ENCODE assay signal across 2 cellular contexts in the genomic region with DNA sequence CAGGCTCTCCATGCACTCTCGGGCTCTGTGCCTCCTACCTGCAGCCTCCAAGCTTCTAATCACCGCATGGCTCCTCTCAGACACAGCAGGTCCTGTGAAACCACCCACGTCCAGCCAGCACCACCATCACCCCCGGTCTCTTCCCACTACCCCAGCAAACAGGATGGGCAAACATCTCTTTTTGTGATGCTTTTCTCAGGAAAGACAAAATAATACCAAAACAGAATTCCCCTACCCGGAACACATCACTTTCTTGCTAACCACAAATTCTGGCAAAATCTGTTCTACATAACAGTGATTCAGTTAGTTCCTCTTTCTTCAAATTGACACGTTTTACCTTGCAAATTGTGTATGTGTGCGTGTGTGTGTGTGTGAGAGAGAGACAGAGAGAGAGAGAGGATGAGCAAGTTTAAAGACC.
TF ChIP-seq lines count a peak whose summit lies in the region.

No MANE protein-coding gene starts in this region.

TF ChIP-seq in SK-N-SH, 30 proteins besides CTCF, POLR2A, EP300 and RAD21 (continued from another document):
- TF ChIP-seq NFIC (IDR thresholded peaks at IDR 0.05; ENCODE audit: borderline replicate concordance), result no peak
- TF ChIP-seq, protein P1, sequence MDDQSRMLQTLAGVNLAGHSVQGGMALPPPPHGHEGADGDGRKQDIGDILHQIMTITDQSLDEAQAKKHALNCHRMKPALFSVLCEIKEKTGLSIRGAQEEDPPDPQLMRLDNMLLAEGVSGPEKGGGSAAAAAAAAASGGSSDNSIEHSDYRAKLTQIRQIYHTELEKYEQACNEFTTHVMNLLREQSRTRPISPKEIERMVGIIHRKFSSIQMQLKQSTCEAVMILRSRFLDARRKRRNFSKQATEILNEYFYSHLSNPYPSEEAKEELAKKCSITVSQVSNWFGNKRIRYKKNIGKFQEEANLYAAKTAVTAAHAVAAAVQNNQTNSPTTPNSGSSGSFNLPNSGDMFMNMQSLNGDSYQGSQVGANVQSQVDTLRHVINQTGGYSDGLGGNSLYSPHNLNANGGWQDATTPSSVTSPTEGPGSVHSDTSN (IDR thresholded peaks at IDR 0.05), result no peak
- no peak for TF ChIP-seq ELF1 (IDR thresholded peaks at IDR 0.05)
- TF ChIP-seq, protein P2, sequence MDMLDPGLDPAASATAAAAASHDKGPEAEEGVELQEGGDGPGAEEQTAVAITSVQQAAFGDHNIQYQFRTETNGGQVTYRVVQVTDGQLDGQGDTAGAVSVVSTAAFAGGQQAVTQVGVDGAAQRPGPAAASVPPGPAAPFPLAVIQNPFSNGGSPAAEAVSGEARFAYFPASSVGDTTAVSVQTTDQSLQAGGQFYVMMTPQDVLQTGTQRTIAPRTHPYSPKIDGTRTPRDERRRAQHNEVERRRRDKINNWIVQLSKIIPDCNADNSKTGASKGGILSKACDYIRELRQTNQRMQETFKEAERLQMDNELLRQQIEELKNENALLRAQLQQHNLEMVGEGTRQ (IDR thresholded peaks at IDR 0.05; ENCODE audit: borderline replicate concordance, low read depth, low read length), result no peak
- TF ChIP-seq RCOR1 (IDR thresholded peaks at IDR 0.05; ENCODE audit: low read length), result no peak
- TF ChIP-seq GATA2 (CRISPR knock-in tag; IDR thresholded peaks at IDR 0.05), result no peak
- TF ChIP-seq, protein P3, sequence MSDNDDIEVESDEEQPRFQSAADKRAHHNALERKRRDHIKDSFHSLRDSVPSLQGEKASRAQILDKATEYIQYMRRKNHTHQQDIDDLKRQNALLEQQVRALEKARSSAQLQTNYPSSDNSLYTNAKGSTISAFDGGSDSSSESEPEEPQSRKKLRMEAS (IDR thresholded peaks at IDR 0.05; ENCODE audit: low read depth), result no peak
- TF ChIP-seq SIN3A (IDR thresholded peaks at IDR 0.05; ENCODE audit: borderline replicate concordance, low read depth, low read length), result no peak
- TF ChIP-seq TAF1 (IDR thresholded peaks at IDR 0.05; ENCODE audit: borderline replicate concordance, low read depth, low read length), result no peak
- TF ChIP-seq TCF12 (IDR thresholded peaks at IDR 0.05), result no peak
- TF ChIP-seq RXRA (IDR thresholded peaks at IDR 0.05; ENCODE audit: borderline replicate concordance, low read depth), result no peak
- TF ChIP-seq FOXM1 (IDR thresholded peaks at IDR 0.05; ENCODE audit: low read depth), result no peak
- no peak for TF ChIP-seq MEF2A (IDR thresholded peaks at IDR 0.05; ENCODE audit: borderline replicate concordance, low read depth)
- no peak for TF ChIP-seq SMC3 (IDR thresholded peaks at IDR 0.05; ENCODE audit: low read depth, low read length)
- TF ChIP-seq GABPA (IDR thresholded peaks at IDR 0.05; ENCODE audit: low read depth), result no peak
- no peak for TF ChIP-seq EZH2phosphoT487 (IDR thresholded peaks at IDR 0.05; ENCODE audit: borderline replicate concordance, low read depth)
TF ChIP-seq in SK-N-SH: peak in this region for 0.

TF ChIP-seq in SK-N-SH treated with all-trans-retinoic acid at 6 μM for 48 hours, 23 proteins besides CTCF, POLR2A, EP300 and RAD21 (continued from another document):
- TF ChIP-seq, protein P4, sequence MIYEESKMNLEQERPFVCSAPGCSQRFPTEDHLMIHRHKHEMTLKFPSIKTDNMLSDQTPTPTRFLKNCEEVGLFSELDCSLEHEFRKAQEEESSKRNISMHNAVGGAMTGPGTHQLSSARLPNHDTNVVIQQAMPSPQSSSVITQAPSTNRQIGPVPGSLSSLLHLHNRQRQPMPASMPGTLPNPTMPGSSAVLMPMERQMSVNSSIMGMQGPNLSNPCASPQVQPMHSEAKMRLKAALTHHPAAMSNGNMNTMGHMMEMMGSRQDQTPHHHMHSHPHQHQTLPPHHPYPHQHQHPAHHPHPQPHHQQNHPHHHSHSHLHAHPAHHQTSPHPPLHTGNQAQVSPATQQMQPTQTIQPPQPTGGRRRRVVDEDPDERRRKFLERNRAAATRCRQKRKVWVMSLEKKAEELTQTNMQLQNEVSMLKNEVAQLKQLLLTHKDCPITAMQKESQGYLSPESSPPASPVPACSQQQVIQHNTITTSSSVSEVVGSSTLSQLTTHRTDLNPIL (CRISPR knock-in tag; IDR thresholded peaks at IDR 0.05; ENCODE audit: low read depth), result no peak
- TF ChIP-seq ARNTL (CRISPR knock-in tag; IDR thresholded peaks at IDR 0.05; ENCODE audit: borderline replicate concordance, low read depth), result no peak
- TF ChIP-seq ZFP30 (CRISPR knock-in tag; IDR thresholded peaks at IDR 0.05), result no peak
- no peak for TF ChIP-seq GLIS3 (CRISPR knock-in tag; IDR thresholded peaks at IDR 0.05)
- TF ChIP-seq, protein P5, sequence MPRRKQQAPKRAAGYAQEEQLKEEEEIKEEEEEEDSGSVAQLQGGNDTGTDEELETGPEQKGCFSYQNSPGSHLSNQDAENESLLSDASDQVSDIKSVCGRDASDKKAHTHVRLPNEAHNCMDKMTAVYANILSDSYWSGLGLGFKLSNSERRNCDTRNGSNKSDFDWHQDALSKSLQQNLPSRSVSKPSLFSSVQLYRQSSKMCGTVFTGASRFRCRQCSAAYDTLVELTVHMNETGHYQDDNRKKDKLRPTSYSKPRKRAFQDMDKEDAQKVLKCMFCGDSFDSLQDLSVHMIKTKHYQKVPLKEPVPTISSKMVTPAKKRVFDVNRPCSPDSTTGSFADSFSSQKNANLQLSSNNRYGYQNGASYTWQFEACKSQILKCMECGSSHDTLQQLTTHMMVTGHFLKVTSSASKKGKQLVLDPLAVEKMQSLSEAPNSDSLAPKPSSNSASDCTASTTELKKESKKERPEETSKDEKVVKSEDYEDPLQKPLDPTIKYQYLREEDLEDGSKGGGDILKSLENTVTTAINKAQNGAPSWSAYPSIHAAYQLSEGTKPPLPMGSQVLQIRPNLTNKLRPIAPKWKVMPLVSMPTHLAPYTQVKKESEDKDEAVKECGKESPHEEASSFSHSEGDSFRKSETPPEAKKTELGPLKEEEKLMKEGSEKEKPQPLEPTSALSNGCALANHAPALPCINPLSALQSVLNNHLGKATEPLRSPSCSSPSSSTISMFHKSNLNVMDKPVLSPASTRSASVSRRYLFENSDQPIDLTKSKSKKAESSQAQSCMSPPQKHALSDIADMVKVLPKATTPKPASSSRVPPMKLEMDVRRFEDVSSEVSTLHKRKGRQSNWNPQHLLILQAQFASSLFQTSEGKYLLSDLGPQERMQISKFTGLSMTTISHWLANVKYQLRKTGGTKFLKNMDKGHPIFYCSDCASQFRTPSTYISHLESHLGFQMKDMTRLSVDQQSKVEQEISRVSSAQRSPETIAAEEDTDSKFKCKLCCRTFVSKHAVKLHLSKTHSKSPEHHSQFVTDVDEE (CRISPR knock-in tag; IDR thresholded peaks at IDR 0.05), result no peak
- TF ChIP-seq ESRRG (CRISPR knock-in tag; IDR thresholded peaks at IDR 0.05), result no peak
